In genomic region chr2:27071277-27071989, GRCh38 we compare ENCODE assay signal across 8 cellular contexts. TPM values are rescaled to one million over a fixed set of nuclear protein-coding genes. Genes with fewer than 3 reads are reported as not detected.
DNase-seq lines count a peak whose midpoint lies in the region; ATAC-seq and TF ChIP-seq lines count a peak whose summit lies in the region.

Gene OST4, minus strand, starts transcription at chr2:27071654.

- POLR2A ChIA-PET in BJ (lab: Charles Lee), result interaction anchor here (0.6 to 0.8 kb wide), 3 partner anchors 16 to 225 kb away, joined by 3 to 7 read pairs (median 4); no protein-coding TSS in a partner anchor
- POLR2A ChIA-PET in activated CD4-positive, alpha-beta T cell treated with anti-CD3 and anti-CD28 coated beads, Interleukin-2, amount 10 ng/mL, durations not matched to agents 7 days and 5 days (lab: Charles Lee), result interaction anchor here (0.6 to 1.4 kb wide), 4 partner anchors 10 to 28 kb away, joined by 3 to 9 read pairs (median 4); partner anchors contain the start of gene AGBL5

- H3K36me3 Mint-ChIP-seq in activated CD4-positive, alpha-beta T cell treated with anti-CD3 and anti-CD28 coated beads, Interleukin-2, amount 10 ng/mL, durations not matched to agents 7 days and 5 days (ENCODE audit: low read depth), result peaks cover 31% of the 10 kb centered on the region

- H3K4me3 ChIP-seq in BJ (ENCODE audit: low read depth, low read length) (peak within 1 kb of the TSS; percentile 87), left lung (peak within 1 kb of the TSS; percentile 72 to 91)

- no peaks in the 10 kb centered on the region for H3K9me3 ChIP-seq in left lung

- peaks cover 24 to 71% of the 10 kb centered on the region in 2 donors for H3K4me1 ChIP-seq in left lung

- H3K27me3 ChIP-seq in BJ (ENCODE audit: control insufficient read depth, insufficient read depth, low read length), result no peaks in the 10 kb centered on the region
- H3K27me3 ChIP-seq in left lung, result no peaks in the 10 kb centered on the region

- ATAC-seq in HG03457 (IDR thresholded peaks at IDR 0.05; ENCODE audit: unreplicated experiment) (peak; percentile 69), left lung (peak; percentile 98)

- no peaks in the 10 kb centered on the region for H3K9me3 Mint-ChIP-seq in activated CD4-positive, alpha-beta T cell treated with anti-CD3 and anti-CD28 coated beads, Interleukin-2, amount 10 ng/mL, durations not matched to agents 7 days and 5 days

- H3K4me3 Mint-ChIP-seq in activated CD4-positive, alpha-beta T cell treated with anti-CD3 and anti-CD28 coated beads, Interleukin-2, amount 10 ng/mL, durations not matched to agents 7 days and 5 days, result peak within 1 kb of the TSS; percentile 97

- H3K4me1 Mint-ChIP-seq in activated CD4-positive, alpha-beta T cell treated with anti-CD3 and anti-CD28 coated beads, Interleukin-2, amount 10 ng/mL, durations not matched to agents 7 days and 5 days, result peaks cover 62% of the 10 kb centered on the region

- intact Hi-C loops in left lung (cut with DNase I), result no loop called here

- DNase-seq in BJ (ENCODE audit: low read depth) (peak; percentile 50), GM19240 (ENCODE audit: insufficient read length, low spot score) (peak; percentile 86), NCI-H526 treated with DMSO at 0.1 percent for 48 hours (lab: John Stamatoyannopoulos, UW) (peak; percentile 72), cortex of kidney (lab: John Stamatoyannopoulos, UW) (peak; percentile 39), left lung (peak; percentile 95 to 99)
- peak; percentile 91 for DNase-seq in activated CD4-positive, alpha-beta T cell treated with anti-CD3 and anti-CD28 coated beads, Interleukin-2, amount 10 ng/mL, durations not matched to agents 7 days and 5 days
- DNase-seq in stimulated activated CD4-positive, alpha-beta T cell treated with anti-CD3 and anti-CD28 coated beads, Interleukin-2, amount 100 ng/mL, for 48 hours, result peak; percentile 86 to 88

- CTCF ChIA-PET in BJ (lab: Yijun Ruan, JAX), result interaction anchor here (1.9 kb wide), 1 partner anchor 10 kb away, joined by 14 read pairs; no protein-coding TSS in a partner anchor
- CTCF ChIA-PET in activated CD4-positive, alpha-beta T cell treated with anti-CD3 and anti-CD28 coated beads, Interleukin-2, amount 10 ng/mL, durations not matched to agents 7 days and 5 days (lab: Charles Lee), result interaction anchor here (0.8 to 8.7 kb wide), 9 partner anchors 10 to 110 kb away, joined by 3 to 44 read pairs (median 4); partner anchors contain the start of genes AGBL5 and KHK

- peak within 1 kb of the TSS; percentile 96 for H3K27ac Mint-ChIP-seq in activated CD4-positive, alpha-beta T cell treated with anti-CD3 and anti-CD28 coated beads, Interleukin-2, amount 10 ng/mL, durations not matched to agents 7 days and 5 days

- peak within 1 kb of the TSS; percentile 85 to 92 for H3K27ac ChIP-seq in left lung

- H3K36me3 ChIP-seq in BJ (ENCODE audit: control insufficient read depth, insufficient read depth, low read length) (peaks cover 15% of the 10 kb centered on the region), left lung (peaks cover 0 to 34% of the 10 kb centered on the region in 2 donors)

- TF ChIP-seq CTCF in BJ (IDR thresholded peaks at IDR 0.05; ENCODE audit: insufficient read depth, low read depth, low read length) (no peak), left lung (IDR thresholded peaks at IDR 0.05) (no peak)

- no peaks in the 10 kb centered on the region for H3K27me3 Mint-ChIP-seq in activated CD4-positive, alpha-beta T cell treated with anti-CD3 and anti-CD28 coated beads, Interleukin-2, amount 10 ng/mL, durations not matched to agents 7 days and 5 days

RNA-seq across cellular contexts. Expression of gene OST4, which starts in this region (rescaled TPM):
- polyA plus RNA-seq in BJ (2011; rRNA removed), result 755 and 887 TPM in 2 replicates
- 299 and 500 TPM in 2 replicates for polyA minus RNA-seq in BJ (2011; rRNA and poly(A)+ RNA removed)
- 100 to 1,000 TPM; 309 to 386 TPM for total RNA-seq in activated CD4-positive, alpha-beta T cell treated with anti-CD3 and anti-CD28 coated beads, Interleukin-2, amount 10 ng/mL, durations not matched to agents 7 days and 5 days
- 100 to 1,000 TPM; 294 to 407 TPM for total RNA-seq in left lung

Comparison
In these comparisons a context has a peak if more than half of its experiments do, and no peak if none do; other contexts are left out.
1. Peak in every context shown above with its lines: DNase-seq, ATAC-seq, H3K4me3 ChIP-seq and H3K27ac ChIP-seq.
2. DNase-seq: peak in every context shown above with its lines; median percentile 97 in left lung; 91 in activated CD4-positive, alpha-beta T cell treated with anti-CD3 and anti-CD28 coated beads, Interleukin-2, amount 10 ng/mL, durations not matched to agents 7 days and 5 days; 87 in stimulated activated CD4-positive, alpha-beta T cell treated with anti-CD3 and anti-CD28 coated beads, Interleukin-2, amount 100 ng/mL, for 48 hours; 86 in GM19240; 72 in NCI-H526 treated with DMSO at 0.1 percent for 48 hours; 50 in BJ; 39 in cortex of kidney.